In genomic region chr3:33895658-33896057, GRCh38 we compare ENCODE assay signal across 29 cellular contexts.
A peak's percentile ranks its signal among the peaks of the same experiment; 100 is the strongest.
DNase-seq lines count a peak whose midpoint lies in the region; ATAC-seq, FAIRE-seq and TF ChIP-seq lines count a peak whose summit lies in the region.
"Had no signal": no experiment of that assay in that cellular context is flagged by ENCODE, and none has a peak within 500 bp of the region (broad histone marks: within the 10 kb centered on the region; RNA-seq: fewer than 3 reads in every experiment).

No MANE protein-coding gene starts in this region.

- FAIRE-seq in K562 (lab: Jason Lieb, UNC) (no peak), kidney (lab: Jason Lieb, UNC) (peak; percentile 15)
- FAIRE-seq: A204.1, A549, D721Med had no signal

- H3K79me2 ChIP-seq in K562 (ENCODE audit: control insufficient read depth, insufficient read depth, low read length): no peaks in the 10 kb centered on the region

- no peaks in the 10 kb centered on the region for H3K27me3 ChIP-seq in K562 (ENCODE audit: control insufficient read depth in 2 of 2, insufficient read depth in 2 of 2, low read length in 2 of 2)
- H3K27me3 ChIP-seq: BE2C; BLaER1; BLaER1 treated with 17β-estradiol and CSF1 and Interleukin-3, amounts not matched to agents 10 nM and 100 nM had no signal

- H3K9me3 ChIP-seq in K562 (replicated peaks; ENCODE audit: control insufficient read depth, insufficient read depth, low read depth, low read length) (no peaks in the 10 kb centered on the region; the same call in 1 of the 2 replicates), kidney (ENCODE audit: control insufficient read depth in 1 of 2, low read length in 2 of 2) (no peaks in the 10 kb centered on the region)
- H3K9me3 ChIP-seq: A549; BE2C; BLaER1; BLaER1 treated with 17β-estradiol and CSF1 and Interleukin-3, amounts not matched to agents 10 nM and 100 nM; Caco-2 had no signal

- H3K9me1 ChIP-seq in K562 (ENCODE audit: control insufficient read depth, insufficient read depth, low read length): no peaks in the 10 kb centered on the region

- no peaks in the 10 kb centered on the region for H3K36me3 ChIP-seq in K562 (ENCODE audit: control insufficient read depth, insufficient read depth, low read length)
- H3K36me3 ChIP-seq in kidney (ENCODE audit: control insufficient read depth in 1 of 2, insufficient read depth in 2 of 2, low read length in 2 of 2): no peaks in the 10 kb centered on the region
- H3K36me3 ChIP-seq: BE2C; BLaER1; BLaER1 treated with 17β-estradiol and CSF1 and Interleukin-3, amounts not matched to agents 10 nM and 100 nM had no signal

- intact Hi-C loops in K562 (cut with micrococcal nuclease) (no loop called here), kidney (cut with DNase I) (no loop called here)

- TF ChIP-seq POLR2A in K562 (conservative IDR thresholded peaks at IDR 0.05): no peak

- TF ChIP-seq EP300 in K562 (IDR thresholded peaks at IDR 0.05; ENCODE audit: low read length): no peak

- BruUV-seq in K562 (replicated peaks; lab: Mats Ljungman, UMichigan): no TSS peak

- TF ChIP-seq CTCF in K562 (IDR thresholded peaks at IDR 0.05 in 2 of 3, conservative IDR thresholded peaks at IDR 0.05 in 1 of 3; ENCODE audit: insufficient read depth in 2 of 3, low read depth in 1 of 3, low read length in 3 of 3): no peak
- TF ChIP-seq CTCF in kidney (IDR thresholded peaks at IDR 0.05; ENCODE audit: borderline replicate concordance, extremely low read depth, insufficient read depth): no peak

- POLR2A ChIA-PET in K562 (lab: Yijun Ruan, JAX): no interaction called here

- no peaks in the 10 kb centered on the region for H4K20me1 ChIP-seq in K562 (replicated peaks; ENCODE audit: control insufficient read depth, insufficient read depth, low read length)
- H4K20me1 ChIP-seq: BLaER1; BLaER1 treated with 17β-estradiol and CSF1 and Interleukin-3, amounts not matched to agents 10 nM and 100 nM had no signal

- ATAC-seq in K562 (no peak), left lobe of liver (no peak)
- ATAC-seq: A549; CD8-positive, alpha-beta T cell had no signal

- in situ Hi-C loops in K562 (cut with MboI): loop anchor here (25.0 kb wide), 1 partner anchor 367 kb away; no protein-coding TSS in a partner anchor

- H3K9ac ChIP-seq in K562 (ENCODE audit: insufficient read depth in 1 of 2, low read depth in 2 of 2, low read length in 2 of 2) (no peak overlapping the region), kidney (ENCODE audit: low read length in 2 of 2) (no peak overlapping the region)
- H3K9ac ChIP-seq: BLaER1; BLaER1 treated with 17β-estradiol and CSF1 and Interleukin-3, amounts not matched to agents 10 nM and 100 nM had no signal

- H3K27ac ChIP-seq in K562 (ENCODE audit: extremely low read depth, low read depth, low read length): no peak overlapping the region
- no peak overlapping the region for H3K27ac ChIP-seq in kidney (ENCODE audit: low read depth in 2 of 2, low read length in 2 of 2)
- H3K27ac ChIP-seq: 22Rv1; A549; BLaER1; BLaER1 treated with 17β-estradiol and CSF1 and Interleukin-3, amounts not matched to agents 10 nM and 100 nM; C4-2B had no signal

- H3K4me3 ChIP-seq in K562: no peak overlapping the region
- no peak overlapping the region for H3K4me3 ChIP-seq in kidney (ENCODE audit: low read length in 2 of 2)
- H3K4me3 ChIP-seq: A549; BLaER1; BLaER1 treated with 17β-estradiol and CSF1 and Interleukin-3, amounts not matched to agents 10 nM and 100 nM had no signal

- CTCF ChIA-PET in K562 (lab: Yijun Ruan, JAX; ENCODE audit: low intra/inter-chr PET ratio): no interaction called here

- H3K4me1 ChIP-seq in K562 (replicated peaks in 1 of 2; ENCODE audit: control insufficient read depth in 2 of 2, insufficient read depth in 2 of 2, low read length in 2 of 2) (peaks cover 13 to 25% of the 10 kb centered on the region in 2 experiments), kidney (ENCODE audit: control insufficient read depth in 1 of 2, insufficient read depth in 1 of 2, low read depth in 1 of 2, low read length in 2 of 2) (no peaks in the 10 kb centered on the region)
- H3K4me1 ChIP-seq: A549; BE2C; BLaER1; BLaER1 treated with 17β-estradiol and CSF1 and Interleukin-3, amounts not matched to agents 10 nM and 100 nM; Caco-2 had no signal

- DNase-seq in K562 (ENCODE audit: extremely low read depth in 1 of 4, low spot score in 3 of 4) (no peak), kidney (no peak), left lobe of liver (ENCODE audit: low spot score) (no peak), EL (no peak)
- DNase-seq: 8988T; AML-193; BE2C; C1 segment of cervical spinal cord; Caco-2; Calu3; CD4-positive, alpha-beta memory T cell; CD4-positive, alpha-beta T cell; CD4-positive, CD25-positive, alpha-beta regulatory T cell; CD8-positive, alpha-beta memory T cell; CD8-positive, alpha-beta T cell; COR-L47; DMS 273 treated with DMSO at 0.1 percent for 48 hours; DMS153; DMS53; DMS79; DMS79 treated with DMSO at 0.1 percent for 48 hours; DND-41 had no signal

- TF ChIP-seq RAD21 in K562 (CRISPR knock-in tag; conservative IDR thresholded peaks at IDR 0.05 in 1 of 2, IDR thresholded peaks at IDR 0.05 in 1 of 2): no peak

- no peak overlapping the region for H3K4me2 ChIP-seq in K562 (ENCODE audit: insufficient read depth, low read length)
- H3K4me2 ChIP-seq: A549; BLaER1; BLaER1 treated with 17β-estradiol and CSF1 and Interleukin-3, amounts not matched to agents 10 nM and 100 nM had no signal

- peak overlapping the region; percentile 66 for H2AFZ ChIP-seq in K562 (ENCODE audit: low read depth, low read length)

TF ChIP-seq in K562, 482 proteins besides CTCF, POLR2A, EP300 and RAD21:
- 0 out of 2 replicates have a peak, but pooled peaks have one; percentile 3 for TF ChIP-seq MAFF (IDR thresholded peaks at IDR 0.05; ENCODE audit: low read length)
- peak; percentile 14; the same call in 1 of the 2 replicates for TF ChIP-seq MAFK (IDR thresholded peaks at IDR 0.05; ENCODE audit: low read length)
- TF ChIP-seq C11orf30 (IDR thresholded peaks at IDR 0.05; ENCODE audit: low read depth): peak; percentile 64; the same call in 1 of the 2 replicates
- peak; percentile 74 for TF ChIP-seq ZNF316 (IDR thresholded peaks at IDR 0.05)
- no peak for TF ChIP-seq ZNF146 (CRISPR knock-in tag; IDR thresholded peaks at IDR 0.05; ENCODE audit: unreplicated experiment)
